Comparison of ENCODE assay signal across 18 cellular contexts in the genomic region with DNA sequence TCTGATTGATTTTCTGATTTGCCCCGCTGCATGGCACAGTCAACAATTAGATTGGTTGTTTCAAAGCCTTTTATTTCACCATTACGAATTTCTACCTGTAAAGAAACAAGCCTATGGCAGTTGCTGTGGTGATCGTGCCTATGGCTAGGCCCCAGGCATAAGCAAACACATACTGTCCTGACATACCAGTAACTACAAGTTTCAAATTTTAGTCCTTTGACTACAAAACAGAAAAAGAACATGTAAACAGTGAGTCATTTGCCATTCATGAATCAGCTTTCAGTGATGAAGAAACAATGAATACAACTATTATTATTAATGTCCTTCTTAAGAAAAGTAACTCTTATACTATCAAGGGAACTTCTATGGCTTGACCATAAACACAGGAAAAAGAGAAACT.
DNase-seq lines count a peak whose midpoint lies in the region; ATAC-seq and FAIRE-seq lines count a peak whose summit lies in the region.
"Had no signal": no experiment of that assay in that cellular context is flagged by ENCODE, and none has a peak within 500 bp of the region (broad histone marks: within the 10 kb centered on the region; RNA-seq: fewer than 3 reads in every experiment).

No MANE protein-coding gene starts in this region.

- ATAC-seq in activated CD4-positive, CD25-positive, alpha-beta regulatory T cell treated with anti-CD3 and anti-CD28 coated beads, Interleukin-2, amount 50 U/mL, for 24 hours, result peak; percentile 44 to 60
- no peak for ATAC-seq in GM21619 (IDR thresholded peaks at IDR 0.05; ENCODE audit: unreplicated experiment)
- ATAC-seq: T-cell, upper lobe of right lung had no signal

- FAIRE-seq in urothelium cell line (lab: Jason Lieb, UNC), result no peak
- FAIRE-seq: GM12892, GM19239 had no signal

- DNase-seq in activated CD4-positive, CD25-positive, alpha-beta regulatory T cell treated with anti-CD3 and anti-CD28 coated beads, Interleukin-2, amount 50 U/mL, for 72 hours, result no peak
- peak; percentile 50 for DNase-seq in astrocyte of the hippocampus (ENCODE audit: low read depth, low spot score)
- DNase-seq in foreskin melanocyte, result peak; percentile 71
- DNase-seq in urothelium cell line (ENCODE audit: low spot score), result peak; percentile 6
- no peak for DNase-seq in SW 1271 (lab: John Stamatoyannopoulos, UW)
- no peak for DNase-seq in NCI-H2107 (lab: John Stamatoyannopoulos, UW)
- DNase-seq: activated CD4-positive, alpha-beta T cell treated with anti-CD3 and anti-CD28 coated beads, Interleukin-2, amount 10 ng/mL, durations not matched to agents 24 days and 14 days; activated effector memory CD4-positive, alpha-beta T cell treated with Interleukin-2 at 50 U/mL for 16 hours; GOT3; NCI-H1930; nephron progenitor cell; stimulated activated CD4-positive, alpha-beta T cell treated with anti-CD3 and anti-CD28 coated beads, Interleukin-15, amount 100 ng/mL, for 24 hours; T-cell; upper lobe of right lung had no signal

Comparison
In these comparisons a context has a peak if more than half of its experiments do, and no peak if none do; other contexts are left out.
1. DNase-seq: peak in astrocyte of the hippocampus (single experiment), foreskin melanocyte (single experiment) and urothelium cell line (single experiment); none in activated CD4-positive, CD25-positive, alpha-beta regulatory T cell treated with anti-CD3 and anti-CD28 coated beads, Interleukin-2, amount 50 U/mL, for 72 hours (single experiment), SW 1271 (0 of 2) and NCI-H2107 (single experiment).